In the genomic region with DNA sequence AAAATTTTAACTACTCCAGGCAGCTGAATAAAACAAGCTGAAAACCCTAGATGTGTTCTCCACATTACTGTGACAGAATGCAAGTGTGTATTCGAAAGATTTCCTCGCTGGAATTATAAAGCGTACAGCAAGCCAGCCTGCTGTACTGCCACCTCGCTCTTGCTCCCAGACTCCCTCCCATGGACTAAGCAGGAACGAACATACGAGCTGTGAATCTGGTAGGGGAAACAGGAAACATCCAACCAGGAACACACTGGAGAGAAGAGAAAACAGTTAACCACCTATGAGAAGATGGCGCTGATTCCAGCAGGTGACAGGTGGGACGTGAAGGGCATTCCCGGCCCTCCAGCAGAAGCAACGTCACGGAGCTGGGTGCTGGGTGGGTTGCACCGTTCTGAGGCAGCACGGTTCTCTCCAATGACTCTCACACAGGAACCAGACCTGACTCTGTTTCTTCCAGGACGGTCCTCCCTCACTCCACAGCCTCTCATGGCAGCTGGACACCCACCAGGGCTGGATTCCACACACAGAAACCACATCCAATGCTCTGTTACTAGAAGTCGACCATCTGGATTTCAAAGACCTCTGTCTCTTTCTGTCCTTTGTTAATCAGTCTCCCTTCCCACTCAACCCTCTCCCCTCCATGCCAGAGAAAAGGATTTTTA, we compare ENCODE assay signal across 8 cellular contexts.
DNase-seq lines count a peak whose midpoint lies in the region; ATAC-seq and FAIRE-seq lines count a peak whose summit lies in the region.

No MANE protein-coding gene starts in this region.

- intact Hi-C loops in left cardiac atrium (cut with DNase I): no loop called here

- FAIRE-seq in TTC549 (lab: Jason Lieb, UNC): peak; percentile 82

- ATAC-seq in left cardiac atrium (peak; percentile 84 to 88), GM18858 (IDR thresholded peaks at IDR 0.05; ENCODE audit: unreplicated experiment) (no peak)

- peak; percentile 74 for DNase-seq in GM03348 (ENCODE audit: low spot score)
- DNase-seq in left cardiac atrium: peak; percentile 31
- DNase-seq in renal cortical epithelial cell (ENCODE audit: low read depth): peak; percentile 66
- DNase-seq in activated CD4-positive, alpha-beta T cell treated with anti-CD3 and anti-CD28 coated beads for 4 hours: no peak
- no peak for DNase-seq in activated T-cell treated with anti-CD3 and anti-CD28 coated beads, Interleukin-2, amount 50 U/mL, for 48 hours
- no peak for DNase-seq in GOT3 (lab: John Stamatoyannopoulos, UW)

Comparison
In these comparisons a context has a peak if more than half of its experiments do, and no peak if none do; other contexts are left out.
1. DNase-seq: peak in GM03348 (single experiment), left cardiac atrium (single experiment) and renal cortical epithelial cell (single experiment); none in activated CD4-positive, alpha-beta T cell treated with anti-CD3 and anti-CD28 coated beads for 4 hours (0 of 2), activated T-cell treated with anti-CD3 and anti-CD28 coated beads, Interleukin-2, amount 50 U/mL, for 48 hours (0 of 2) and GOT3 (single experiment).